In the genomic region with DNA sequence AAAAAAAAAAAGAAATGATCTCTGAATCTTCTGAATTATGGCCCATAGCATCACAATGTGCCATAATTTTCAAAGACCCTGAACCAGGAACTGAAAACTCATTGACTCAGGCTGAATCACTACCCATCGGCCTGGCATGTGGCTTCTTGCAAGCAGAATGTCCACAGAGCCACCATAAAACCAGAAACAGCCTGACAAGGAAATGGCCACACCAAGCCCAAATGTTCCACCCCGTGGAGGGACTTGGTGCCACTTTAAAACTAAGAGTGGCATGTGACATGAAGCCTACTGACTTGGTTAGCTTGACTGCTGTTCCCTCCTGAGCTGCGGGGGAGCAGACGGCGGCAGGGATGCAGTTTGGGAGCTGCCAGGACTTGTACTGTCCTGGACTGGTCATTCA, we compare ENCODE assay signal across 11 cellular contexts.
A peak's percentile ranks its signal among the peaks of the same experiment; 100 is the strongest.
DNase-seq lines count a peak whose midpoint lies in the region; ATAC-seq and TF ChIP-seq lines count a peak whose summit lies in the region.
"Had no signal": no experiment of that assay in that cellular context is flagged by ENCODE, and none has a peak within 500 bp of the region (broad histone marks: within the 10 kb centered on the region; RNA-seq: fewer than 3 reads in every experiment).

No MANE protein-coding gene starts in this region.

- H3K14ac ChIP-seq in trophoblast cell (ENCODE audit: low read length) (no peak overlapping the region), H9 (ENCODE audit: insufficient read depth, low read length) (no peak overlapping the region)

- H3K4me3 ChIP-seq in GM23248 = no peak overlapping the region
- no peak overlapping the region for H3K4me3 ChIP-seq in trophoblast cell (ENCODE audit: low read depth, low read length)
- H3K4me3 ChIP-seq: smooth muscle cell had no signal

- peaks cover 7% of the 10 kb centered on the region; the same call in 1 of the 2 replicates for H3K36me3 ChIP-seq in GM23248 (ENCODE audit: low read depth)
- H3K36me3 ChIP-seq in trophoblast cell (ENCODE audit: control insufficient read depth in 1 of 2, insufficient read depth in 2 of 2, low read length in 2 of 2) = peaks cover 0 to 2% of the 10 kb centered on the region in 2 experiments

- no peak overlapping the region for H4K91ac ChIP-seq in trophoblast cell (ENCODE audit: low read depth, low read length)
- H4K91ac ChIP-seq in H9 (ENCODE audit: insufficient read length, low read depth, low read length) = no peak overlapping the region

- H3K27me3 ChIP-seq in GM23248 (replicated peaks; ENCODE audit: insufficient read depth) (no peaks in the 10 kb centered on the region), trophoblast cell (ENCODE audit: insufficient read depth, low read length) (no peaks in the 10 kb centered on the region), H9 (ENCODE audit: insufficient read depth, low read length) (no peaks in the 10 kb centered on the region)

- H3K4ac ChIP-seq in trophoblast cell (ENCODE audit: low read depth, low read length) (no peak overlapping the region), H9 (ENCODE audit: low read depth, low read length) (no peak overlapping the region)

- no peak overlapping the region for H3K9ac ChIP-seq in GM23248
- H3K9ac ChIP-seq in trophoblast cell (ENCODE audit: low read length) = no peak overlapping the region
- no peak overlapping the region for H3K9ac ChIP-seq in H9 (ENCODE audit: extremely low read depth, insufficient read length, low read length)

- no peaks in the 10 kb centered on the region for H3K23me2 ChIP-seq in H9 (ENCODE audit: insufficient read length, low read depth, low read length, poor library complexity, severe bottlenecking)

- peaks cover 33% of the 10 kb centered on the region for H3F3A ChIP-seq in GM23248 (ENCODE audit: insufficient read depth)

- no peak overlapping the region for H2BK20ac ChIP-seq in H9 (ENCODE audit: low read depth, low read length, poor library complexity, severe bottlenecking)

- no peak for TF ChIP-seq CTCF in H9 (conservative IDR thresholded peaks at IDR 0.05)

- no peak overlapping the region for H4K5ac ChIP-seq in H9 (ENCODE audit: insufficient read length, low read depth, low read length)

- H2BK12ac ChIP-seq in trophoblast cell (ENCODE audit: low read length) (peak overlapping the region; percentile 8), H9 (ENCODE audit: insufficient read length, low read depth, low read length) (no peak overlapping the region)

- no peak overlapping the region for H3K4me3 Mint-ChIP-seq in H9

- peaks cover 0 to 2% (median 0%) of the 10 kb centered on the region in 3 experiments; a peak in 2 of 7 replicates for H3K36me3 Mint-ChIP-seq in H9 (ENCODE audit: insufficient read depth in 1 of 3, low read depth in 3 of 3)

- peak; percentile 66 for DNase-seq in GM23248
- DNase-seq in NOMO-1 treated with dmso at 0.1 percent for 144 hours (lab: John Stamatoyannopoulos, UW; ENCODE audit: unreplicated experiment) = peak; percentile 45
- peak; percentile 63 for DNase-seq in epithelial cell of prostate (ENCODE audit: low read depth, low spot score)
- DNase-seq in trophoblast cell = peak; percentile 41 to 71
- no peak for DNase-seq in H9
- no peak for DNase-seq in ecto neural progenitor cell (ENCODE audit: low spot score)
- no peak for DNase-seq in retina
- DNase-seq: DMS79, NCI-H526 had no signal

- no peak overlapping the region for H2BK5ac ChIP-seq in trophoblast cell (ENCODE audit: low read depth, low read length, poor library complexity)
- no peak overlapping the region for H2BK5ac ChIP-seq in H9 (ENCODE audit: insufficient read length, low read length)

- 0 out of 7 replicates have a peak overlapping the region, but pooled peaks of 1 of the 3 experiments have one; percentile 15 for H3K27ac Mint-ChIP-seq in H9

- H3K27ac ChIP-seq in GM23248 = no peak overlapping the region
- peak overlapping the region; percentile 63 for H3K27ac ChIP-seq in epithelial cell of prostate
- no peak overlapping the region for H3K27ac ChIP-seq in trophoblast cell (ENCODE audit: low read depth, low read length)
- H3K27ac ChIP-seq in H9 (ENCODE audit: insufficient read length, low read depth, low read length) = no peak overlapping the region

- H3K18ac ChIP-seq in trophoblast cell (ENCODE audit: low read length) = no peak overlapping the region
- H3K18ac ChIP-seq in H9 (ENCODE audit: insufficient read length, low read depth, low read length) = no peak overlapping the region

- peaks cover 9% of the 10 kb centered on the region for H3K79me1 ChIP-seq in trophoblast cell (ENCODE audit: low read length)
- H3K79me1 ChIP-seq in H9 (ENCODE audit: insufficient read depth, low read depth, low read length, poor library complexity, severe bottlenecking) = peaks cover 3% of the 10 kb centered on the region

- H4K20me1 ChIP-seq in GM23248 (ENCODE audit: insufficient read depth) (no peaks in the 10 kb centered on the region), H9 (ENCODE audit: control insufficient read depth, insufficient read depth, insufficient read length) (no peaks in the 10 kb centered on the region)

- H2AK5ac ChIP-seq in trophoblast cell (ENCODE audit: low read length) = peak overlapping the region; percentile 3
- H2AK5ac ChIP-seq in H9 (ENCODE audit: insufficient read length, low read length) = no peak overlapping the region

- H3K23ac ChIP-seq in trophoblast cell (ENCODE audit: low read length) (no peak overlapping the region), H9 (ENCODE audit: insufficient read length, low read depth, low read length) (no peak overlapping the region)

- H3K4me2 ChIP-seq in GM23248 (ENCODE audit: unreplicated experiment) (no peak overlapping the region), trophoblast cell (ENCODE audit: low read length) (no peak overlapping the region), H9 (ENCODE audit: insufficient read depth, insufficient read length, low read length) (no peak overlapping the region)
- H3K4me2 ChIP-seq: smooth muscle cell had no signal

- H4K8ac ChIP-seq in trophoblast cell (ENCODE audit: low read depth, low read length) (no peak overlapping the region), H9 (replicated peaks; ENCODE audit: insufficient read length, low read depth, low read length) (no peak overlapping the region)

- in situ Hi-C loops in GM23248 (cut with MboI) = no loop called here

- H3K79me2 ChIP-seq in GM23248 (ENCODE audit: insufficient read depth) (peaks cover 96% of the 10 kb centered on the region), trophoblast cell (ENCODE audit: control insufficient read depth, insufficient read depth, low read length, poor library complexity) (peaks cover 3% of the 10 kb centered on the region), H9 (ENCODE audit: insufficient read depth, low read length) (peaks cover 5% of the 10 kb centered on the region; the same call in 1 of the 2 replicates)

- no peaks in the 10 kb centered on the region for H3K9me2 ChIP-seq in GM23248 (ENCODE audit: insufficient read depth)

- H3K56ac ChIP-seq in H9 (ENCODE audit: insufficient read length, low read depth, low read length) = no peak overlapping the region

- no peaks in the 10 kb centered on the region for H3K27me3 Mint-ChIP-seq in H9 (ENCODE audit: low read depth)

- no peak overlapping the region for H4K12ac ChIP-seq in trophoblast cell (ENCODE audit: low read depth, low read length)

- 81 to 84% methylated on average over 5 of the region's 5 CpGs for WGBS in GM23248 (ENCODE audit: low coverage in 1 of 2, low lambda C conversion rate in 2 of 2, missing lambda C conversion rate in 2 of 2), 2 experiments
- WGBS in trophoblast cell (ENCODE audit: extremely low coverage, insufficient coverage, insufficient read length) = no CpG with 5 or more reads among the region's 5 CpGs
- no CpG with 5 or more reads among the region's 5 CpGs for WGBS in H9 (ENCODE audit: extremely low coverage, insufficient read length, low lambda C conversion rate)

- H2BK15ac ChIP-seq in H9 (ENCODE audit: low read depth, low read length) = no peak overlapping the region

- no peak overlapping the region for H2BK120ac ChIP-seq in trophoblast cell (ENCODE audit: insufficient read depth, low read length, poor library complexity)
- H2BK120ac ChIP-seq in H9 (ENCODE audit: low read depth, low read length, poor library complexity, severe bottlenecking) = no peak overlapping the region

- H3K4me1 Mint-ChIP-seq in H9 = peaks cover 32 to 33% of the 10 kb centered on the region in 2 experiments

- H3K4me1 ChIP-seq in GM23248 (ENCODE audit: insufficient read depth) = peaks cover 58% of the 10 kb centered on the region
- peaks cover 15 to 16% of the 10 kb centered on the region in 2 experiments for H3K4me1 ChIP-seq in trophoblast cell (ENCODE audit: control insufficient read depth in 1 of 2, insufficient read depth in 2 of 2, low read length in 2 of 2)
- H3K4me1 ChIP-seq in H9 (ENCODE audit: insufficient read depth, low read length) = no peaks in the 10 kb centered on the region; the same call in 1 of the 2 replicates

- H3K9me3 Mint-ChIP-seq in H9 = no peaks in the 10 kb centered on the region

- H3K9me3 ChIP-seq in GM23248 (ENCODE audit: low read depth) (no peaks in the 10 kb centered on the region), trophoblast cell (ENCODE audit: insufficient read depth, low read depth, low read length) (no peaks in the 10 kb centered on the region), H9 (ENCODE audit: control insufficient read depth, low read depth, low read length) (no peaks in the 10 kb centered on the region)

- H3T11ph ChIP-seq in H9 (ENCODE audit: low read length) = no peak overlapping the region

- ATAC-seq in HG02610 (IDR thresholded peaks at IDR 0.05; ENCODE audit: unreplicated experiment) = no peak

- H2AFZ ChIP-seq in GM23248 (no peak overlapping the region), trophoblast cell (ENCODE audit: insufficient read depth, low read length, poor library complexity) (no peak overlapping the region), H9 (ENCODE audit: low read length) (no peak overlapping the region)

Comparison
In these comparisons a context has a peak if more than half of its experiments do, and no peak if none do; other contexts are left out.
1. DNase-seq: peak in GM23248 (single experiment), NOMO-1 treated with dmso at 0.1 percent for 144 hours (single experiment), epithelial cell of prostate (single experiment) and trophoblast cell (2 of 2); none in H9 (single experiment), ecto neural progenitor cell (single experiment) and retina (single experiment).